ENCODE assay signal across 24 cellular contexts in genomic region chr1:170156594-170156993, GRCh38. TPM values are rescaled to one million over a fixed set of nuclear protein-coding genes. Genes with fewer than 3 reads are reported as not detected.
"Had no signal": no experiment of that assay in that cellular context is flagged by ENCODE, and none has a peak within 500 bp of the region (broad histone marks: within the 10 kb centered on the region; RNA-seq: fewer than 3 reads in every experiment).

No MANE protein-coding gene starts in this region.

- H3K27ac ChIP-seq: PC-9, SK-N-MC had no signal

- H3K4me3 ChIP-seq: PC-9, SK-N-MC had no signal

- DNase-seq: activated B cell treated with CpG ODN at 0.5 μM for 24 hours; activated CD4-positive, alpha-beta T cell treated with anti-CD3 and anti-CD28 coated beads for 1 hour; activated CD4-positive, alpha-beta T cell treated with anti-CD3 and anti-CD28 coated beads, Interleukin-2, amount 10 ng/mL, durations not matched to agents 24 days and 14 days; activated CD4-positive, alpha-beta T cell treated with anti-CD3 and anti-CD28 coated beads, Interleukin-2, amount 50 U/mL, for 48 hours; activated CD8-positive, alpha-beta memory T cell treated with anti-CD3 and anti-CD28 coated beads, Interleukin-2, amount 10 ng/mL, durations not matched to agents 7 days and 5 days; activated effector memory CD4-positive, alpha-beta T cell treated with anti-CD3 and anti-CD28 coated beads, Interleukin-2, amount 50 U/mL, for 16 hours; activated naive CD4-positive, alpha-beta T cell treated with Interleukin-2 at 50 U/mL for 16 hours; activated T-cell treated with anti-CD3 and anti-CD28 coated beads, Interleukin-2, amount 50 U/mL, for 4 hours; amygdala; IMR-90; Kasumi-1; KBM-7; NCI-H146; NCI-H187 treated with DMSO at 0.1 percent for 48 hours; NCI-H2171; NCI-H2227 treated with DMSO at 0.1 percent for 48 hours; NCI-H446 treated with DMSO at 0.1 percent for 48 hours; NCI-H524 treated with DMSO at 0.1 percent for 48 hours; PC-9; T-cell; T-helper 2 cell; T1000 had no signal

RNA-seq across cellular contexts. Expression of gene NTMT2, which starts 10.8 kb away (rescaled TPM):
- total RNA-seq: activated B cell treated with CpG ODN at 0.5 μM for 24 hours; activated CD4-positive, alpha-beta T cell treated with anti-CD3 and anti-CD28 coated beads, Interleukin-2, amount 10 ng/mL, durations not matched to agents 24 days and 14 days; activated CD8-positive, alpha-beta memory T cell treated with anti-CD3 and anti-CD28 coated beads, Interleukin-2, amount 10 ng/mL, durations not matched to agents 7 days and 5 days; activated T-cell treated with anti-CD3 and anti-CD28 coated beads, Interleukin-2, amount 50 U/mL, for 4 hours; astrocyte; IMR-90; PC-9; T-cell had no signal
